Comparison of ENCODE assay signal across 9 cellular contexts in genomic region chr6:34459899-34460593, GRCh38. TPM values are rescaled to one million over a fixed set of nuclear protein-coding genes. Genes with fewer than 3 reads are reported as not detected.
DNase-seq lines count a peak whose midpoint lies in the region; ATAC-seq and TF ChIP-seq lines count a peak whose summit lies in the region.
"Had no signal": no experiment of that assay in that cellular context is flagged by ENCODE, and none has a peak within 500 bp of the region (broad histone marks: within the 10 kb centered on the region; RNA-seq: fewer than 3 reads in every experiment).

No MANE protein-coding gene starts in this region.

- H3K36me3 Mint-ChIP-seq in activated CD4-positive, alpha-beta memory T cell treated with anti-CD3 and anti-CD28 coated beads for 36 hours: no peaks in the 10 kb centered on the region
- H3K36me3 Mint-ChIP-seq in nephron progenitor cell (ENCODE audit: low read depth): no peaks in the 10 kb centered on the region

- no peaks in the 10 kb centered on the region for H3K27me3 ChIP-seq in A673 (replicated peaks; ENCODE audit: insufficient read depth, low read depth, low read length, poor library complexity)

- H3K9me3 Mint-ChIP-seq in activated CD4-positive, alpha-beta memory T cell treated with anti-CD3 and anti-CD28 coated beads for 36 hours: no peaks in the 10 kb centered on the region
- H3K9me3 Mint-ChIP-seq in nephron progenitor cell: no peaks in the 10 kb centered on the region

- H3K36me3 ChIP-seq in A673 (ENCODE audit: insufficient read depth, low read length, poor library complexity, severe bottlenecking): no peaks in the 10 kb centered on the region

- H3K4me3 ChIP-seq in A673 (ENCODE audit: low read depth, low read length, poor library complexity, severe bottlenecking): no peak overlapping the region
- H3K4me3 ChIP-seq in GM12875 (ENCODE audit: low read depth, low read length): no peak overlapping the region
- no peak overlapping the region for H3K4me3 ChIP-seq in epithelial cell of esophagus (ENCODE audit: low read length)

- peaks cover under 1% of the 10 kb centered on the region for H3K4me1 ChIP-seq in A673 (ENCODE audit: insufficient read depth, low read length, poor library complexity, severe bottlenecking)

- H3K27ac Mint-ChIP-seq in activated CD4-positive, alpha-beta memory T cell treated with anti-CD3 and anti-CD28 coated beads for 36 hours: no peak overlapping the region
- H3K27ac Mint-ChIP-seq in nephron progenitor cell: no peak overlapping the region

- peak; percentile 58 for DNase-seq in A673 (ENCODE audit: low spot score)
- peak; percentile 7 for DNase-seq in NCI-H526 treated with DMSO at 0.1 percent for 48 hours (lab: John Stamatoyannopoulos, UW)
- DNase-seq in activated CD4-positive, alpha-beta memory T cell treated with anti-CD3 and anti-CD28 coated beads for 36 hours: peak; percentile 59
- peak; percentile 77 for DNase-seq in epithelial cell of esophagus (ENCODE audit: low read depth)
- DNase-seq in nephron progenitor cell: peak; percentile 51
- DNase-seq: left cardiac atrium had no signal

- intact Hi-C loops in A673 (cut with micrococcal nuclease; ENCODE audit: unreplicated experiment): loop anchor here (5.0 kb wide), 2 partner anchors 147 to 682 kb away; partner anchors contain the start of gene TCP11
- intact Hi-C loops in activated CD4-positive, alpha-beta memory T cell treated with anti-CD3 and anti-CD28 coated beads for 36 hours (cut with micrococcal nuclease): loop anchor here (1.0 to 2.0 kb wide), 2 partner anchors 67 to 149 kb away; no protein-coding TSS in a partner anchor

- no peak overlapping the region for H3K27ac ChIP-seq in A673 (ENCODE audit: low read depth, low read length, poor library complexity, severe bottlenecking)

- no TSS peak for BruUV-seq in A673 (replicated peaks; lab: Mats Ljungman, UMichigan)

- TF ChIP-seq CTCF in A673 (conservative IDR thresholded peaks at IDR 0.05; ENCODE audit: low read depth, low read length) (peak; percentile 79), GM12875 (IDR thresholded peaks at IDR 0.05; ENCODE audit: borderline replicate concordance, insufficient read depth, low read depth, low read length) (peak; percentile 70; the same call in 1 of the 2 replicates), epithelial cell of esophagus (IDR thresholded peaks at IDR 0.05; ENCODE audit: insufficient read depth, low read depth, low read length, missing control alignments) (peak; percentile 83), nephron progenitor cell (IDR thresholded peaks at IDR 0.05) (peak; percentile 76)

- no peak for ATAC-seq in HG03045 (IDR thresholded peaks at IDR 0.05; ENCODE audit: unreplicated experiment)
- no peak for ATAC-seq in GM18511 (IDR thresholded peaks at IDR 0.05; ENCODE audit: unreplicated experiment)

- H3K4me1 Mint-ChIP-seq in activated CD4-positive, alpha-beta memory T cell treated with anti-CD3 and anti-CD28 coated beads for 36 hours (ENCODE audit: low read depth): no peaks in the 10 kb centered on the region
- peaks cover 38% of the 10 kb centered on the region for H3K4me1 Mint-ChIP-seq in nephron progenitor cell

- H3K4me3 Mint-ChIP-seq in activated CD4-positive, alpha-beta memory T cell treated with anti-CD3 and anti-CD28 coated beads for 36 hours: no peak overlapping the region
- no peak overlapping the region for H3K4me3 Mint-ChIP-seq in nephron progenitor cell

- peaks cover 9% of the 10 kb centered on the region for H3K27me3 Mint-ChIP-seq in activated CD4-positive, alpha-beta memory T cell treated with anti-CD3 and anti-CD28 coated beads for 36 hours
- peaks cover 31% of the 10 kb centered on the region for H3K27me3 Mint-ChIP-seq in nephron progenitor cell (ENCODE audit: low read depth, poor library complexity)

- POLR2A ChIA-PET in A673 (lab: Charles Lee; ENCODE audit: low non-redundant PET): no interaction called here
- POLR2A ChIA-PET in activated CD4-positive, alpha-beta memory T cell treated with anti-CD3 and anti-CD28 coated beads for 36 hours (lab: Charles Lee): interaction anchor here (0.7 to 1.3 kb wide), 4 partner anchors 148 to 668 kb away, joined by 3 to 4 read pairs (median 3); no protein-coding TSS in a partner anchor

- no peaks in the 10 kb centered on the region for H3K9me3 ChIP-seq in A673 (ENCODE audit: low read depth, low read length, poor library complexity, severe bottlenecking)

- CTCF ChIA-PET in A673 (lab: Charles Lee): interaction anchor here (0.6 to 1.7 kb wide), 4 partner anchors 9 to 149 kb away, joined by 3 to 18 read pairs (median 4); no protein-coding TSS in a partner anchor
- CTCF ChIA-PET in activated CD4-positive, alpha-beta memory T cell treated with anti-CD3 and anti-CD28 coated beads for 36 hours (lab: Charles Lee): interaction anchor here (0.6 to 10.5 kb wide), 31 partner anchors 9 to 682 kb away, joined by 3 to 170 read pairs (median 4); partner anchors contain the start of genes BLTP3A and SMIM29

RNA-seq across cellular contexts. Expression of gene PACSIN1, which starts 5.8 kb away (rescaled TPM):
- 0.13 TPM in 1 of 2 replicates, not detected in the other for total RNA-seq in A673 (2021)
- under 1 TPM; 0.10 to 0.40 TPM for total RNA-seq in activated CD4-positive, alpha-beta memory T cell treated with anti-CD3 and anti-CD28 coated beads for 36 hours

RNA-seq across cellular contexts. Expression of gene RPS10, which starts 34.2 kb away (rescaled TPM):
- 1,482 and 1,497 TPM in 2 replicates for total RNA-seq in A673 (2021)
- 1,000 to 10,000 TPM; 2,106 to 2,169 TPM for total RNA-seq in activated CD4-positive, alpha-beta memory T cell treated with anti-CD3 and anti-CD28 coated beads for 36 hours

Comparison
In these comparisons a context has a peak if more than half of its experiments do, and no peak if none do; other contexts are left out.
1. DNase-seq: peak in every context shown above with its lines; median percentile 77 in epithelial cell of esophagus; 59 in activated CD4-positive, alpha-beta memory T cell treated with anti-CD3 and anti-CD28 coated beads for 36 hours; 58 in A673; 51 in nephron progenitor cell; 7 in NCI-H526 treated with DMSO at 0.1 percent for 48 hours.